19 cellular contexts compared by ENCODE assay signal in genomic region chr10:88297103-88297502, GRCh38.
DNase-seq lines count a peak whose midpoint lies in the region; ATAC-seq and TF ChIP-seq lines count a peak whose summit lies in the region.
"Had no signal": no experiment of that assay in that cellular context is flagged by ENCODE, and none has a peak within 500 bp of the region (broad histone marks: within the 10 kb centered on the region; RNA-seq: fewer than 3 reads in every experiment).

No MANE protein-coding gene starts in this region.

- no peaks in the 10 kb centered on the region for H3K9me3 ChIP-seq in IMR-90 (ENCODE audit: control insufficient read depth, insufficient read depth, low read length)
- H3K9me3 ChIP-seq: BLaER1 had no signal

- no peak overlapping the region for H4K8ac ChIP-seq in IMR-90 (ENCODE audit: low read depth in 2 of 2, low read length in 2 of 2)

- no peak overlapping the region for H4K5ac ChIP-seq in IMR-90 (ENCODE audit: low read depth, low read length)

- no peak for ATAC-seq in IMR-90 (ENCODE audit: low read depth)

- POLR2A ChIA-PET in IMR-90 (lab: Charles Lee; ENCODE audit: unreplicated experiment), result no interaction called here

- peaks cover 3% of the 10 kb centered on the region; the same call in 1 of the 2 replicates for H3K4me1 ChIP-seq in IMR-90 (ENCODE audit: control insufficient read depth, insufficient read depth, low read length)

- no peak overlapping the region for H2AFZ ChIP-seq in IMR-90 (replicated peaks; ENCODE audit: low read length, poor library complexity)

- BruUV-seq in IMR-90 (replicated peaks; lab: Mats Ljungman, UMichigan), result no TSS peak

- no peak overlapping the region for H3K23ac ChIP-seq in IMR-90 (ENCODE audit: low read depth, low read length)

- dilution Hi-C loops in IMR-90 (cut with HindIII; ENCODE audit: low sequenced_read_pairs, unreplicated experiment), result no loop called here

- no peak for TF ChIP-seq RAD21 in IMR-90 (IDR thresholded peaks at IDR 0.05; ENCODE audit: low read length)

- H2AK5ac ChIP-seq in IMR-90 (ENCODE audit: low read depth, low read length), result no peak overlapping the region

- H3K9me1 ChIP-seq in IMR-90 (ENCODE audit: insufficient read depth, low read length), result no peaks in the 10 kb centered on the region

- no peak for TF ChIP-seq POLR2A in IMR-90 (IDR thresholded peaks at IDR 0.05; ENCODE audit: low read depth, low read length)

- H3K4me3 ChIP-seq in IMR-90 (ENCODE audit: insufficient read depth, low read depth, low read length), result no peak overlapping the region
- no peak overlapping the region for H3K4me3 ChIP-seq in fibroblast of mammary gland (ENCODE audit: control insufficient read depth, low read depth, low read length)
- H3K4me3 ChIP-seq: BLaER1 had no signal

- H3K56ac ChIP-seq in IMR-90 (ENCODE audit: extremely low read depth, insufficient read depth, low read length), result no peak overlapping the region

- H3K36me3 ChIP-seq in IMR-90 (ENCODE audit: control insufficient read depth, insufficient read depth, low read length), result no peaks in the 10 kb centered on the region
- H3K36me3 ChIP-seq: BLaER1 had no signal

- no peak overlapping the region for H3K4ac ChIP-seq in IMR-90 (ENCODE audit: low read depth, low read length)

- H2BK120ac ChIP-seq in IMR-90 (ENCODE audit: low read depth, low read length), result no peak overlapping the region

- H3K18ac ChIP-seq in IMR-90 (ENCODE audit: low read depth, low read length), result no peak overlapping the region

- TF ChIP-seq CTCF in IMR-90 (conservative IDR thresholded peaks at IDR 0.05; ENCODE audit: low read depth, low read length), result no peak
- TF ChIP-seq CTCF in fibroblast of mammary gland (conservative IDR thresholded peaks at IDR 0.05; ENCODE audit: control insufficient read depth, insufficient read depth, low read depth, low read length), result no peak

- no peak overlapping the region for H2BK20ac ChIP-seq in IMR-90 (ENCODE audit: low read depth, low read length)

- no peak overlapping the region for H3K14ac ChIP-seq in IMR-90 (replicated peaks; ENCODE audit: low read depth, low read length)

- in situ Hi-C loops in IMR-90 (cut with MboI; ENCODE audit: low sequenced_read_pairs), result no loop called here

- no peak overlapping the region for H4K91ac ChIP-seq in IMR-90 (ENCODE audit: insufficient read depth, low read depth, low read length)

- H3K27me3 ChIP-seq in IMR-90 (ENCODE audit: control insufficient read depth, insufficient read depth, low read length), result no peaks in the 10 kb centered on the region
- H3K27me3 ChIP-seq: BLaER1 had no signal

- H3K4me2 ChIP-seq in IMR-90 (ENCODE audit: low read depth, low read length), result no peak overlapping the region
- H3K4me2 ChIP-seq: BLaER1 had no signal

- WGBS in IMR-90 (ENCODE audit: extremely low coverage in 2 of 2, insufficient read length in 1 of 2), 2 experiments, result no CpG with 5 or more reads among the region's 3 CpGs

- no peak overlapping the region for H2AK9ac ChIP-seq in IMR-90 (replicated peaks; ENCODE audit: low read depth, low read length, poor library complexity)

- no peaks in the 10 kb centered on the region for H4K20me1 ChIP-seq in IMR-90 (ENCODE audit: insufficient read depth, low read length)
- H4K20me1 ChIP-seq: BLaER1 had no signal

- CTCF ChIA-PET in IMR-90 (lab: Yijun Ruan, JAX), result no interaction called here

- intact Hi-C loops in IMR-90 (cut with micrococcal nuclease), result no loop called here

- H3K9ac ChIP-seq in IMR-90 (ENCODE audit: low read depth, low read length), result no peak overlapping the region
- H3K9ac ChIP-seq: BLaER1 had no signal

- no peak overlapping the region for H2BK5ac ChIP-seq in IMR-90 (ENCODE audit: low read depth, low read length, poor library complexity, severe bottlenecking)

- DNase-seq in EH (ENCODE audit: low read depth) (peak; percentile 13), IMR-90 (peak; percentile 4), RKO (ENCODE audit: low spot score) (peak; percentile 4), fibroblast of mammary gland (ENCODE audit: low read depth) (peak; percentile 18), kidney glomerular epithelial cell (lab: John Stamatoyannopoulos, UW) (no peak), MV-4-11 (lab: John Stamatoyannopoulos, UW) (no peak)
- no peak for DNase-seq in central memory CD4-positive, alpha-beta T cell
- DNase-seq in effector CD8-positive, alpha-beta T cell (lab: John Stamatoyannopoulos, UW), result no peak
- DNase-seq: CD8-positive, alpha-beta memory T cell; DMS79 treated with DMSO at 0.1 percent for 48 hours; GOT3; HFFc6; Karpas-422; NCI-H1417; NCI-H187 treated with DMSO at 0.1 percent for 48 hours; NCI-H510A treated with DMSO at 0.1 percent for 48 hours; RPMI8226; SIG-M5 had no signal

- no peak overlapping the region for H3K27ac ChIP-seq in IMR-90 (ENCODE audit: insufficient read depth, low read length)
- H3K27ac ChIP-seq: BLaER1 had no signal

- H2BK15ac ChIP-seq in IMR-90 (ENCODE audit: low read depth, low read length), result no peak overlapping the region

- H3K79me1 ChIP-seq in IMR-90 (ENCODE audit: low read depth in 1 of 2, low read length in 2 of 2), result no peaks in the 10 kb centered on the region

TF ChIP-seq in IMR-90, 13 proteins besides CTCF, POLR2A, EP300 and RAD21:
- no peak for TF ChIP-seq RCOR1 (IDR thresholded peaks at IDR 0.05; ENCODE audit: insufficient replicate concordance, low read length)
- TF ChIP-seq CEBPB (IDR thresholded peaks at IDR 0.05; ENCODE audit: low read depth, low read length), result no peak
- no peak for TF ChIP-seq NFE2L2 (IDR thresholded peaks at IDR 0.05; ENCODE audit: low read depth, low read length)
- no peak for TF ChIP-seq MAFK (IDR thresholded peaks at IDR 0.05; ENCODE audit: low read depth, low read length)
- no peak for TF ChIP-seq FOS (IDR thresholded peaks at IDR 0.05; ENCODE audit: low read depth, low read length)
- TF ChIP-seq SMC3 (IDR thresholded peaks at IDR 0.05; ENCODE audit: low read depth, low read length), result no peak
- TF ChIP-seq BHLHE40 (IDR thresholded peaks at IDR 0.05; ENCODE audit: low read depth, low read length), result no peak
- no peak for TF ChIP-seq USF2 (IDR thresholded peaks at IDR 0.05; ENCODE audit: low read depth, low read length)
- no peak for TF ChIP-seq ELK1 (IDR thresholded peaks at IDR 0.05; ENCODE audit: borderline replicate concordance, low read depth, low read length)
- TF ChIP-seq MAZ (IDR thresholded peaks at IDR 0.05; ENCODE audit: borderline replicate concordance, low read depth, low read length), result no peak
- no peak for TF ChIP-seq RFX5 (IDR thresholded peaks at IDR 0.05; ENCODE audit: low read depth, low read length)
- no peak for TF ChIP-seq MXI1 (IDR thresholded peaks at IDR 0.05; ENCODE audit: borderline replicate concordance, low read depth, low read length)

Comparison
In these comparisons a context has a peak if more than half of its experiments do, and no peak if none do; other contexts are left out.
1. DNase-seq: peak in EH (single experiment), IMR-90 (single experiment), RKO (single experiment) and fibroblast of mammary gland (single experiment); none in central memory CD4-positive, alpha-beta T cell (single experiment), kidney glomerular epithelial cell (single experiment), MV-4-11 (single experiment) and effector CD8-positive, alpha-beta T cell (single experiment).